In genomic region chr4:75891611-75892010, GRCh38 we compare ENCODE assay signal across 39 cellular contexts. TPM values are rescaled to one million over a fixed set of nuclear protein-coding genes. Genes with fewer than 3 reads are reported as not detected.
"Had no signal": no experiment of that assay in that cellular context is flagged by ENCODE, and none has a peak within 500 bp of the region (broad histone marks: within the 10 kb centered on the region; RNA-seq: fewer than 3 reads in every experiment).

No MANE protein-coding gene starts in this region.

- H3K4me3 ChIP-seq: adrenal gland, body of pancreas, breast epithelium had no signal

- H3K4me1 ChIP-seq: adrenal gland, body of pancreas, breast epithelium had no signal

- H3K4me3 Mint-ChIP-seq: activated B cell treated with CpG ODN at 0.5 μM for 24 hours; activated CD4-positive, alpha-beta memory T cell treated with anti-CD3 and anti-CD28 coated beads for 36 hours; activated CD8-positive, alpha-beta T cell treated with anti-CD3 and anti-CD28 coated beads for 36 hours; activated naive CD4-positive, alpha-beta T cell treated with anti-CD3 and anti-CD28 coated beads for 36 hours; activated naive CD8-positive, alpha-beta T cell treated with anti-CD3 and anti-CD28 coated beads for 36 hours; activated T-cell treated with anti-CD3 and anti-CD28 coated beads, Interleukin-2, amount 50 U/mL, for 4 hours; activated T-cell treated with anti-CD3 and anti-CD28 coated beads, Interleukin-2, amount 50 U/mL, for 72 hours; activated T-helper 1 cell treated with anti-CD3 and anti-CD28 coated beads, Interleukin-12 subunit alpha, Interleukin-12 subunit beta, Interleukin-2, Interleukin-4 antibody, amounts not matched to agents 30 ng/mL and 10 ng/mL and 1 ng/mL, durations not matched to agents 14 hours and 24 hours and 36 hours; activated T-helper 17 cell treated with anti-CD3 and anti-CD28 coated beads, Interleukin-2, amount 50 U/mL, for 72 hours; T-helper 1 cell treated with Interleukin-12 subunit alpha and Interleukin-12 subunit beta and Interleukin-4 antibody, amounts not matched to agents 30 μg/mL and 1 μg/mL, for 36 hours; T-helper 2 cell treated with Interferon-gamma antibody and Interleukin-4, amounts not matched to agents 5 μg/mL and 100 μg/mL, for 36 hours had no signal

- FAIRE-seq: astrocyte, TTC549 had no signal

- H3K36me3 Mint-ChIP-seq: activated CD4-positive, alpha-beta memory T cell treated with anti-CD3 and anti-CD28 coated beads for 36 hours; activated naive CD4-positive, alpha-beta T cell treated with anti-CD3 and anti-CD28 coated beads, Interleukin-2, amount 50 U/mL, for 72 hours; activated naive CD8-positive, alpha-beta T cell treated with anti-CD3 and anti-CD28 coated beads for 36 hours had no signal

- ATAC-seq: activated CD8-positive, alpha-beta T cell treated with anti-CD3 and anti-CD28 coated beads for 36 hours; activated naive CD4-positive, alpha-beta T cell treated with anti-CD3 and anti-CD28 coated beads, Interleukin-2, amount 50 U/mL, for 72 hours; activated T-cell treated with anti-CD3 and anti-CD28 coated beads, Interleukin-2, amount 50 U/mL, for 4 hours; activated T-cell treated with anti-CD3 and anti-CD28 coated beads, Interleukin-2, amount 50 U/mL, for 72 hours; activated T-helper 17 cell treated with anti-CD3 and anti-CD28 coated beads, Interleukin-2, amount 50 U/mL, for 72 hours; body of pancreas had no signal

- H3K9me3 ChIP-seq: adrenal gland, body of pancreas, breast epithelium had no signal

- H3K27ac ChIP-seq: adrenal gland, body of pancreas, brain microvascular endothelial cell, breast epithelium, VCaP had no signal

- H3K27ac Mint-ChIP-seq: activated B cell treated with CpG ODN at 0.5 μM for 24 hours; activated CD4-positive, alpha-beta memory T cell treated with anti-CD3 and anti-CD28 coated beads for 36 hours; activated CD8-positive, alpha-beta T cell treated with anti-CD3 and anti-CD28 coated beads for 36 hours; activated naive CD4-positive, alpha-beta T cell treated with anti-CD3 and anti-CD28 coated beads for 36 hours; activated naive CD4-positive, alpha-beta T cell treated with anti-CD3 and anti-CD28 coated beads, Interleukin-2, amount 50 U/mL, for 72 hours; activated naive CD8-positive, alpha-beta T cell treated with anti-CD3 and anti-CD28 coated beads for 36 hours; activated T-cell treated with anti-CD3 and anti-CD28 coated beads, Interleukin-2, amount 50 U/mL, for 72 hours; activated T-helper 1 cell treated with anti-CD3 and anti-CD28 coated beads, Interleukin-12 subunit alpha, Interleukin-12 subunit beta, Interleukin-2, Interleukin-4 antibody, amounts not matched to agents 30 ng/mL and 10 ng/mL and 1 ng/mL, durations not matched to agents 14 hours and 24 hours and 36 hours; activated T-helper 17 cell treated with anti-CD3 and anti-CD28 coated beads, Interleukin-2, amount 50 U/mL, for 72 hours; T-helper 1 cell treated with Interleukin-12 subunit alpha and Interleukin-12 subunit beta and Interleukin-4 antibody, amounts not matched to agents 30 μg/mL and 1 μg/mL, for 36 hours; T-helper 2 cell treated with Interferon-gamma antibody and Interleukin-4, amounts not matched to agents 5 μg/mL and 100 μg/mL, for 36 hours had no signal

- DNase-seq: activated B cell treated with CpG ODN at 0.5 μM for 24 hours; activated CD4-positive, alpha-beta memory T cell treated with anti-CD3 and anti-CD28 coated beads for 36 hours; activated CD4-positive, alpha-beta T cell treated with anti-CD3 and anti-CD28 coated beads for 48 hours; activated CD4-positive, alpha-beta T cell treated with anti-CD3 and anti-CD28 coated beads, Interleukin-2, amount 50 U/mL, for 1 hour; activated CD4-positive, alpha-beta T cell treated with anti-CD3 and anti-CD28 coated beads, Interleukin-2, amount 50 U/mL, for 4 hours; activated CD4-positive, CD25-positive, alpha-beta regulatory T cell treated with anti-CD3 and anti-CD28 coated beads, Interleukin-2, amount 50 U/mL, for 72 hours; activated CD8-positive, alpha-beta memory T cell treated with anti-CD3 and anti-CD28 coated beads, Interleukin-2, amount 50 U/mL, for 4 hours; activated CD8-positive, alpha-beta T cell treated with anti-CD3 and anti-CD28 coated beads for 36 hours; activated effector memory CD4-positive, alpha-beta T cell treated with anti-CD3 and anti-CD28 coated beads, Interleukin-2, amount 50 U/mL, for 16 hours; activated gamma-delta T cell treated with Interleukin-2 at 50 U/mL for 16 hours; activated naive CD4-positive, alpha-beta T cell; activated naive CD4-positive, alpha-beta T cell treated with anti-CD3 and anti-CD28 coated beads for 36 hours; activated naive CD4-positive, alpha-beta T cell treated with anti-CD3 and anti-CD28 coated beads, Interleukin-2, amount 50 U/mL, for 16 hours; activated naive CD8-positive, alpha-beta T cell treated with anti-CD3 and anti-CD28 coated beads for 36 hours; activated T-cell treated with anti-CD3 and anti-CD28 coated beads for 4 hours; activated T-cell treated with anti-CD3 and anti-CD28 coated beads, Interleukin-2, amount 50 U/mL, for 1 hour; activated T-cell treated with anti-CD3 and anti-CD28 coated beads, Interleukin-2, amount 50 U/mL, for 4 hours; activated T-cell treated with anti-CD3 and anti-CD28 coated beads, Interleukin-2, amount 50 U/mL, for 72 hours; adrenal gland; amniotic stem cell; aorta; body of pancreas; brain microvascular endothelial cell; central memory CD4-positive, alpha-beta T cell; T-helper 1 cell; T-helper 2 cell; T-helper 9 cell had no signal

- H3K36me3 ChIP-seq: adrenal gland, brain microvascular endothelial cell, breast epithelium had no signal

- H3K4me1 Mint-ChIP-seq: activated B cell treated with CpG ODN at 0.5 μM for 24 hours; activated naive CD8-positive, alpha-beta T cell treated with anti-CD3 and anti-CD28 coated beads for 36 hours; activated T-helper 17 cell treated with anti-CD3 and anti-CD28 coated beads, Interleukin-2, amount 50 U/mL, for 72 hours had no signal

- H3K27me3 Mint-ChIP-seq: activated B cell treated with CpG ODN at 0.5 μM for 24 hours; activated CD4-positive, alpha-beta memory T cell treated with anti-CD3 and anti-CD28 coated beads for 36 hours; activated CD8-positive, alpha-beta T cell treated with anti-CD3 and anti-CD28 coated beads for 36 hours; activated naive CD8-positive, alpha-beta T cell treated with anti-CD3 and anti-CD28 coated beads for 36 hours had no signal

- H3K27me3 ChIP-seq: adrenal gland, body of pancreas, brain microvascular endothelial cell, breast epithelium had no signal

- H3K9me3 Mint-ChIP-seq: activated B cell treated with CpG ODN at 0.5 μM for 24 hours; activated CD4-positive, alpha-beta memory T cell treated with anti-CD3 and anti-CD28 coated beads for 36 hours; activated CD8-positive, alpha-beta T cell treated with anti-CD3 and anti-CD28 coated beads for 36 hours; activated naive CD4-positive, alpha-beta T cell treated with anti-CD3 and anti-CD28 coated beads for 36 hours; activated naive CD4-positive, alpha-beta T cell treated with anti-CD3 and anti-CD28 coated beads, Interleukin-2, amount 50 U/mL, for 72 hours; activated naive CD8-positive, alpha-beta T cell treated with anti-CD3 and anti-CD28 coated beads for 36 hours; activated T-cell treated with anti-CD3 and anti-CD28 coated beads, Interleukin-2, amount 50 U/mL, for 4 hours; activated T-cell treated with anti-CD3 and anti-CD28 coated beads, Interleukin-2, amount 50 U/mL, for 72 hours; activated T-helper 1 cell treated with anti-CD3 and anti-CD28 coated beads, Interleukin-12 subunit alpha, Interleukin-12 subunit beta, Interleukin-2, Interleukin-4 antibody, amounts not matched to agents 30 ng/mL and 10 ng/mL and 1 ng/mL, durations not matched to agents 14 hours and 24 hours and 36 hours; activated T-helper 17 cell treated with anti-CD3 and anti-CD28 coated beads, Interleukin-2, amount 50 U/mL, for 72 hours; T-helper 1 cell treated with Interleukin-12 subunit alpha and Interleukin-12 subunit beta and Interleukin-4 antibody, amounts not matched to agents 30 μg/mL and 1 μg/mL, for 36 hours; T-helper 2 cell treated with Interferon-gamma antibody and Interleukin-4, amounts not matched to agents 5 μg/mL and 100 μg/mL, for 36 hours had no signal

RNA-seq across cellular contexts. Expression of gene PPEF2, which starts 10.6 kb away (rescaled TPM):
- total RNA-seq: activated CD8-positive, alpha-beta memory T cell treated with anti-CD3 and anti-CD28 coated beads for 36 hours; activated naive CD8-positive, alpha-beta T cell treated with anti-CD3 and anti-CD28 coated beads for 36 hours; activated T-cell treated with anti-CD3 and anti-CD28 coated beads, Interleukin-2, amount 50 U/mL, for 4 hours; activated T-cell treated with anti-CD3 and anti-CD28 coated beads, Interleukin-2, amount 50 U/mL, for 72 hours; activated T-helper 1 cell treated with anti-CD3 and anti-CD28 coated beads, Interleukin-12 subunit alpha, Interleukin-12 subunit beta, Interleukin-2, Interleukin-4 antibody, amounts not matched to agents 30 ng/mL and 10 ng/mL and 1 ng/mL, durations not matched to agents 14 hours and 24 hours and 36 hours; astrocyte; body of pancreas; cardiac septum; cerebellum had no signal
